11 cellular contexts compared by ENCODE assay signal in the genomic region with DNA sequence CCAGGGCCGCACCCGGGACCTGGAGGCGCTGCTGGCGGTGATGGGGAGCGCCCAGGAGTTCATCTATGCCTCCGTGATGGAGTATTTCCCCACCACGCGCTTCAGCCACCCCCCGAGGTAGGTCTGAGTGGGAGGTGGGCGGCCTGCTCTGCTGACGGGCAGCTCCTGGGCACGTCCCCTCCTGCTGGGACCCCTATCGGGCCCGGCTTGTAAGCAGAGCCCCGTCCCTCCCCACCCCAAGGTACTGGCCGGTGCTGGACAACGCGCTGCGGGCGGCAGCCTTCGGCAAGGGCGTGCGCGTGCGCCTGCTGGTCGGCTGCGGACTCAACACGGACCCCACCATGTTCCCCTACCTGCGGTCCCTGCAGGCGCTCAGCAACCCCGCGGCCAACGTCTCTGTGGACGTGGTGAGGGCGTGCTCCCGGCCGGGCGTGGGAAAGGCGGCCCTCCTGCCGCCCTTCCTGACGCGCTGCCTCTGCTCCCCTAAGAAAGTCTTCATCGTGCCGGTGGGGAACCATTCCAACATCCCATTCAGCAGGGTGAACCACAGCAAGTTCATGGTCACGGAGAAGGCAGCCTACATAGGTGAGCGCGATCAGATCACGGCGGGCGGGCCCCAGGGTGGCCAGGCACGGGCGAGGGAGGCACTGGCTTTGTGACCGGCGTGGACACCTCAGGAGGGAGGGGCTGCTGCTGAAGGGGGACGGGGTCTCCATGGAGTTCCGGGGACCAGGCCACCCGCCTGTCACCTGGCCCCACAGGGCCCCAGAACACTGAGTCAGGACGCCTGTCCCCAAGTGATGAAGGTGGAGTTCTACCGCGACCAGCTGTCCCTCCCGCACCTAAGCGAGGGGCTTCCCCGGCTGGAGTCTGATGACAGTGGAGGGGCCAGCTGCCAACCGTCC. TPM values are rescaled to one million over a fixed set of nuclear protein-coding genes. Genes with fewer than 3 reads are reported as not detected.
DNase-seq lines count a peak whose midpoint lies in the region; ATAC-seq, FAIRE-seq and TF ChIP-seq lines count a peak whose summit lies in the region.
"Had no signal": no experiment of that assay in that cellular context is flagged by ENCODE, and none has a peak within 500 bp of the region (broad histone marks: within the 10 kb centered on the region; RNA-seq: fewer than 3 reads in every experiment).

No MANE protein-coding gene starts in this region.

- TF ChIP-seq RAD21 in A549 (conservative IDR thresholded peaks at IDR 0.05 in 1 of 2, IDR thresholded peaks at IDR 0.05 in 1 of 2) = no peak

- H3K27ac Mint-ChIP-seq in GM23338 = no peak overlapping the region

- H3K36me3 ChIP-seq in GM23338 (ENCODE audit: insufficient read depth) (no peaks in the 10 kb centered on the region), fibroblast of lung (ENCODE audit: control insufficient read depth, insufficient read depth, low read length) (no peaks in the 10 kb centered on the region), neuronal stem cell (replicated peaks in 1 of 2; ENCODE audit: control insufficient read depth in 2 of 2, insufficient read depth in 2 of 2, low read length in 2 of 2) (no peaks in the 10 kb centered on the region)

- H3F3A ChIP-seq in GM23338 (replicated peaks; ENCODE audit: low read depth) = no peaks in the 10 kb centered on the region

- H3K4me2 ChIP-seq in A549 (peak overlapping the region; percentile 96; the same call in 1 of the 3 replicates), GM23338 (peak overlapping the region; percentile 84), fibroblast of lung (ENCODE audit: extremely low read depth, insufficient read depth, low read length) (peak overlapping the region; percentile 59), neuronal stem cell (ENCODE audit: insufficient read depth, low read length, poor library complexity, severe bottlenecking) (peak overlapping the region; percentile 86)

- no peaks in the 10 kb centered on the region for H3K9me2 ChIP-seq in GM23338 (ENCODE audit: insufficient read depth)

- peak overlapping the region; percentile 98 for H2AK5ac ChIP-seq in neuronal stem cell (ENCODE audit: low read depth, low read length)

- H4K91ac ChIP-seq in neuronal stem cell (ENCODE audit: low read depth, low read length, poor library complexity) = no peak overlapping the region

- no peak for TF ChIP-seq POLR2A in A549 (IDR thresholded peaks at IDR 0.05; ENCODE audit: low read length)

- no peaks in the 10 kb centered on the region for H3K79me2 ChIP-seq in GM23338 (replicated peaks; ENCODE audit: insufficient read depth)
- no peaks in the 10 kb centered on the region for H3K79me2 ChIP-seq in fibroblast of lung (ENCODE audit: control insufficient read depth, insufficient read depth, low read length)

- peaks cover 48% of the 10 kb centered on the region for H3K27me3 Mint-ChIP-seq in GM23338 (ENCODE audit: insufficient read depth, low read depth, poor library complexity)

- H3K9me3 ChIP-seq in A549 = no peaks in the 10 kb centered on the region
- no peaks in the 10 kb centered on the region for H3K9me3 ChIP-seq in fibroblast of lung (ENCODE audit: control insufficient read depth, insufficient read depth, low read depth, low read length)
- no peaks in the 10 kb centered on the region for H3K9me3 ChIP-seq in neuronal stem cell (replicated peaks in 1 of 2; ENCODE audit: control insufficient read depth in 2 of 2, insufficient read depth in 1 of 2, low read depth in 1 of 2, low read length in 2 of 2)

- no peak overlapping the region for H3K9ac ChIP-seq in fibroblast of lung (ENCODE audit: insufficient read depth, low read length)
- H3K9ac ChIP-seq in neuronal stem cell (ENCODE audit: low read depth, low read length, poor library complexity) = peak overlapping the region; percentile 70

- H3K14ac ChIP-seq in neuronal stem cell (ENCODE audit: low read length) = peak overlapping the region; percentile 38

- H3K4ac ChIP-seq in neuronal stem cell (ENCODE audit: low read length) = no peak overlapping the region

- H3K4me3 Mint-ChIP-seq in GM23338 = peak overlapping the region; percentile 65

- CTCF ChIA-PET in A549 (lab: Yijun Ruan, JAX) = interaction anchor here (0.8 to 8.8 kb wide), 7 partner anchors 11 to 114 kb away, joined by 3 to 86 read pairs (median 8); no protein-coding TSS in a partner anchor

- TF ChIP-seq EP300 in A549 (IDR thresholded peaks at IDR 0.05) = no peak

- WGBS in A549 (ENCODE audit: missing lambda C conversion rate) = 95% methylated on average over 50 of the region's 64 CpGs
- no CpG with 5 or more reads among the region's 64 CpGs for WGBS in neuronal stem cell (ENCODE audit: extremely low coverage in 2 of 2, insufficient read length in 2 of 2, insufficient replicate concordance in 1 of 2), 2 donors

- H3K36me3 Mint-ChIP-seq in GM23338 (ENCODE audit: low read depth) = peaks cover 3% of the 10 kb centered on the region; the same call in 1 of the 3 replicates

- no peak for ATAC-seq in A549
- peak; percentile 33 for ATAC-seq in GM23338
- ATAC-seq in GM18511 (IDR thresholded peaks at IDR 0.05; ENCODE audit: unreplicated experiment) = no peak

- H2BK15ac ChIP-seq in neuronal stem cell (ENCODE audit: low read length) = peak overlapping the region; percentile 92

- POLR2A ChIA-PET in A549 (lab: Yijun Ruan, JAX) = no interaction called here

- DNase-seq in A549 (ENCODE audit: low read depth in 1 of 2, low spot score in 1 of 2) (no peak), GM23338 (ENCODE audit: low spot score) (peak; percentile 57), fibroblast of lung (ENCODE audit: low read depth in 2 of 2) (peak in 1 of 2 donors; percentile 6), neuronal stem cell (ENCODE audit: low spot score) (no peak), MV-4-11 (lab: John Stamatoyannopoulos, UW) (no peak), DMS153 (lab: John Stamatoyannopoulos, UW) (no peak), KBM-7 (no peak)
- DNase-seq: NCI-H2029 treated with DMSO at 0.1 percent for 48 hours had no signal

- peaks cover 3% of the 10 kb centered on the region for H3K79me1 ChIP-seq in neuronal stem cell (ENCODE audit: low read depth, low read length)

- peak overlapping the region; percentile 43 for H4K8ac ChIP-seq in neuronal stem cell (ENCODE audit: low read depth, low read length)

- FAIRE-seq in A549 (lab: Jason Lieb, UNC) = no peak

- H2AFZ ChIP-seq in GM23338 = peak overlapping the region; percentile 89
- H2AFZ ChIP-seq in fibroblast of lung (ENCODE audit: low read length) = no peak overlapping the region
- peak overlapping the region; percentile 93 for H2AFZ ChIP-seq in neuronal stem cell (ENCODE audit: low read length)

- peak overlapping the region; percentile 58 for H2BK12ac ChIP-seq in neuronal stem cell (ENCODE audit: low read length)

- peak overlapping the region; percentile 94 for H3K18ac ChIP-seq in neuronal stem cell (ENCODE audit: low read length)

- H3K4me1 ChIP-seq in A549 (peaks cover 7% of the 10 kb centered on the region; the same call in 1 of the 3 replicates), GM23338 (ENCODE audit: insufficient read depth) (peaks cover 3% of the 10 kb centered on the region; the same call in 1 of the 2 replicates), fibroblast of lung (ENCODE audit: control insufficient read depth, extremely low read depth, insufficient read depth, low read length) (no peaks in the 10 kb centered on the region), neuronal stem cell (ENCODE audit: control insufficient read depth in 2 of 2, insufficient read depth in 1 of 2, low read depth in 1 of 2, low read length in 2 of 2) (peaks cover 0 to 12% of the 10 kb centered on the region in 2 donors)

- in situ Hi-C loops in KBM-7 (cut with MboI; ENCODE audit: low pct_unique_long_range_greater_than_20kb, low sequenced_read_pairs) = no loop called here

- H2BK5ac ChIP-seq in neuronal stem cell (ENCODE audit: low read length) = peak overlapping the region; percentile 66

- H3K27ac ChIP-seq in A549 (no peak overlapping the region), GM23338 (ENCODE audit: low read depth) (no peak overlapping the region), fibroblast of lung (ENCODE audit: insufficient read depth, low read length) (no peak overlapping the region), neuronal stem cell (replicated peaks; ENCODE audit: low read length) (no peak overlapping the region)

- H3K27me3 ChIP-seq in GM23338 (ENCODE audit: insufficient read depth) = peaks cover 61% of the 10 kb centered on the region
- peaks cover 4% of the 10 kb centered on the region for H3K27me3 ChIP-seq in fibroblast of lung (ENCODE audit: control insufficient read depth, insufficient read depth, low read length)
- peaks cover 17 to 71% (median 47%) of the 10 kb centered on the region in 3 experiments for H3K27me3 ChIP-seq in neuronal stem cell (ENCODE audit: control insufficient read depth in 3 of 3, insufficient read depth in 3 of 3, low read depth in 1 of 3, low read length in 3 of 3)

- peak overlapping the region; percentile 47 for H2BK120ac ChIP-seq in neuronal stem cell (ENCODE audit: low read depth, low read length)

- TF ChIP-seq CTCF in A549 (IDR thresholded peaks at IDR 0.05) (no peak), GM23338 (conservative IDR thresholded peaks at IDR 0.05; ENCODE audit: low read depth in 2 of 2) (no peak), fibroblast of lung (conservative IDR thresholded peaks at IDR 0.05 in 1 of 2, IDR thresholded peaks at IDR 0.05 in 1 of 2; ENCODE audit: low read depth in 1 of 2, low read length in 2 of 2) (no peak)

- H4K20me1 ChIP-seq in GM23338 (replicated peaks; ENCODE audit: insufficient read depth) (no peaks in the 10 kb centered on the region), fibroblast of lung (ENCODE audit: control insufficient read depth, extremely low read depth, insufficient read depth, low read length) (no peaks in the 10 kb centered on the region)

- no peak overlapping the region for H3K4me3 ChIP-seq in A549
- peak overlapping the region; percentile 61 for H3K4me3 ChIP-seq in GM23338
- H3K4me3 ChIP-seq in fibroblast of lung (replicated peaks in 1 of 4; ENCODE audit: control extremely low read depth in 1 of 4, insufficient read depth in 1 of 4, low read depth in 3 of 4, low read length in 4 of 4) = no peak overlapping the region
- H3K4me3 ChIP-seq in neuronal stem cell (ENCODE audit: low read length in 2 of 2) = peak overlapping the region in 1 of 2 donors; percentile 68

- no peaks in the 10 kb centered on the region for H3K9me3 Mint-ChIP-seq in GM23338
- H3K9me3 Mint-ChIP-seq: dendritic cell treated with granulocyte-macrophage colony-stimulating factor and Interleukin-4, amounts not matched to agents 40 ng/mL and 50 ng/mL, for 4 days had no signal

- H3K23ac ChIP-seq in neuronal stem cell (ENCODE audit: low read depth, low read length, poor library complexity) = peak overlapping the region; percentile 91

- H3K4me1 Mint-ChIP-seq in GM23338 = no peaks in the 10 kb centered on the region; the same call in 2 of the 3 replicates

RNA-seq across cellular contexts. Expression of a gene that starts 7.3 kb away (rescaled TPM):
- polyA plus RNA-seq in A549 (2011; rRNA removed) = 0.01 TPM in 2 replicates
- polyA plus RNA-seq in A549 (2012; cell fraction: cytosol; rRNA removed) = 0.03 TPM in 1 of 2 replicates, not detected in the other
- polyA plus RNA-seq in A549 (2012; cell fraction: nucleus; rRNA removed) = 0.06 and 0.11 TPM in 2 replicates
- polyA plus RNA-seq in A549 (2017; fragmentation: RNase III; extraction: RNeasy Plus Mini Kit Qiagen cat#74134 plus additional on column Dnase treatment) = 0.01 TPM in 2 of 3 replicates, not detected in the other
- polyA minus RNA-seq in A549 (2011; rRNA and poly(A)+ RNA removed) = 0.17 TPM in 1 of 2 replicates, not detected in the other
- total RNA-seq in GM23338 (2014; rRNA removed; shearing (Covaris generic)) = 0.08 TPM in 1 of 2 replicates, not detected in the other
- polyA plus RNA-seq in GM23338 (2016; fragmentation: Nextera tagmentation; extraction: Ambion mirVana) = 0.21 TPM in 1 of 2 replicates, not detected in the other
- total RNA-seq in fibroblast of lung = under 0.01 and 0.17 TPM in 2 replicates
- 0.02 TPM in 1 of 2 replicates, not detected in the other for polyA plus RNA-seq in fibroblast of lung
- 0.27 TPM in 1 of 2 replicates, not detected in the other for polyA plus RNA-seq in fibroblast of lung (2012)
- polyA minus RNA-seq in fibroblast of lung (ENCODE audit: low replicate concordance) = 0.89 TPM in 1 of 2 replicates, not detected in the other
- polyA plus RNA-seq in neuronal stem cell (2013, experiment 1 of 2) = 0.04 TPM
- polyA plus RNA-seq in neuronal stem cell (2013, experiment 2 of 2) = 0.03 TPM
- total RNA-seq: H4 had no signal

RNA-seq across cellular contexts. Expression of a gene that starts 46.2 kb away (rescaled TPM):
- polyA plus RNA-seq in A549 (2011; rRNA removed) (43.7 and 56.7 TPM in 2 replicates), A549 (2017; fragmentation: RNase III; extraction: RNeasy Plus Mini Kit Qiagen cat#74134 plus additional on column Dnase treatment) (34.4 to 46.5 TPM (median 43.3 TPM) in 3 replicates), GM23338 (2016; fragmentation: Nextera tagmentation; extraction: Ambion mirVana) (1.1 and 1.6 TPM in 2 replicates), fibroblast of lung (6.6 and 30.5 TPM in 2 replicates)
- 9.8 and 11.7 TPM in 2 replicates for polyA plus RNA-seq in A549 (2012; cell fraction: cytosol; rRNA removed)
- 65.0 and 74.3 TPM in 2 replicates for polyA plus RNA-seq in A549 (2012; cell fraction: nucleus; rRNA removed)
- polyA minus RNA-seq in A549 (2011; rRNA and poly(A)+ RNA removed) = 212 and 231 TPM in 2 replicates
- 2.6 TPM in 2 replicates for total RNA-seq in GM23338 (2014; rRNA removed; shearing (Covaris generic))
- 47.8 and 106 TPM in 2 replicates for total RNA-seq in fibroblast of lung
- polyA plus RNA-seq in fibroblast of lung (2012) = 19.4 and 61.0 TPM in 2 replicates
- 42.9 and 144 TPM in 2 replicates for polyA minus RNA-seq in fibroblast of lung (ENCODE audit: low replicate concordance)
- 0.43 TPM for polyA plus RNA-seq in neuronal stem cell (2013, experiment 1 of 2)
- 0.46 TPM for polyA plus RNA-seq in neuronal stem cell (2013, experiment 2 of 2)

RNA-seq across cellular contexts. Expression of a gene that starts 53.6 kb away (rescaled TPM):
- 11.3 and 11.5 TPM in 2 replicates for polyA plus RNA-seq in A549 (2011; rRNA removed)
- 7.7 and 8.6 TPM in 2 replicates for polyA plus RNA-seq in A549 (2012; cell fraction: cytosol; rRNA removed)
- 14.0 and 16.7 TPM in 2 replicates for polyA plus RNA-seq in A549 (2012; cell fraction: nucleus; rRNA removed)
- 10.7 to 12.5 TPM (median 12.0 TPM) in 3 replicates for polyA plus RNA-seq in A549 (2017; fragmentation: RNase III; extraction: RNeasy Plus Mini Kit Qiagen cat#74134 plus additional on column Dnase treatment)
- 8.6 and 9.5 TPM in 2 replicates for polyA minus RNA-seq in A549 (2011; rRNA and poly(A)+ RNA removed)
- 1.8 and 4.9 TPM in 2 replicates for total RNA-seq in GM23338 (2014; rRNA removed; shearing (Covaris generic))
- 1.6 and 1.7 TPM in 2 replicates for polyA plus RNA-seq in GM23338 (2016; fragmentation: Nextera tagmentation; extraction: Ambion mirVana)
- total RNA-seq in fibroblast of lung = 8.0 and 11.7 TPM in 2 replicates
- polyA plus RNA-seq in fibroblast of lung = 3.8 and 11.3 TPM in 2 replicates
- polyA plus RNA-seq in fibroblast of lung (2012) = 4.1 and 10.7 TPM in 2 replicates
- 3.0 and 5.8 TPM in 2 replicates for polyA minus RNA-seq in fibroblast of lung (ENCODE audit: low replicate concordance)
- 6.1 TPM for polyA plus RNA-seq in neuronal stem cell (2013, experiment 1 of 2)
- polyA plus RNA-seq in neuronal stem cell (2013, experiment 2 of 2) = 6.0 TPM
